In the genomic region with DNA sequence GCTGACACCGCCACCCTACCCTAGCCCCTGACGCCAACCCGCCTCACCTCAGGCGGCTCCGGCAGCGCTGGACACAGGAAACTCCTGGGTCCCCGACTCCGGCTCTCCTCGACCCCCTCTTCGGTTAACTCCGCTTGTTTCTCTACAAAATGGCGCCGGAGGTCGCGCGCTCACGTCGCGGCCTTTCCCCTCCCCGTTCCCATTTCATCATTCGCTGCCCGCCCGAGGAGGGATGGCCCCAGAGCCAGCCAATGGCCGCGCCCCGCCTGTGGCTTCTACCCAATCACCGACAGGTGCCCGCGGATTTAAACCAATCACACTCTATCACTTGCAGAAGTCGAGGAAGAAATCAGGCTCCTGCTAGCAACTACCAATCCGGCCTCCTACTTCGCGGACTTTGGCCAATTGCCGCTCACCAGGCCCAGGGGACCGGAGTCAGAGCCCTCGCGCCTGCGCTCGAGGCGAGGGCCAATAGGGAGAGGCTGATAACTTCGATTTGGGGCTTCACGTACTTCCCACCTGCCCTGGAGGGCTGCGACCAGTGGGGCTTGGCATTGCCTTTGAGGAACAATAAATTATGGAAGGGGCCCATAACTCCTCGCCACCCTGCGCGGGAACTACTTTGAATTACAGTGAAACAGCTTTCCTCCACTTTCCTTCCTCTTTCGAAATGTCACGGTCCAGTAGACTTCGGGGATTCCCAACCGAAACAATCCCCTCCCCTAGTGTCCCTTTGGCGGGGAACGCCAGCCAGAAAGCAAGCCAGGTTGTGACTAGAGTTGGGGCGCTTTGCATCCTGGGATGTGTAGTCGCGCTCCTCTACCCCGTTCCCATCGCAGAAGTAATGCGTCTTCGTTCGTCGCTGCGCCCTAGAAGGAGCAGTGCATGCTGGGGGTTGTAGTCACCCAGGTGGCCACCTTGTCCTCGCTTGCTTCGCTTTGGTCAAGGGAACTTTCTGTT, we compare ENCODE assay signal across 1 cellular context.
TF ChIP-seq lines count a peak whose summit lies in the region.

A gene (minus strand): TSS at position 146 of the 960 bp plus-strand sequence. CDS start 30,489 bp downstream, outside the sequence.

TF ChIP-seq in K562, 482 proteins besides CTCF, POLR2A, EP300 and RAD21 (continued from another document and continues in another):
- TF ChIP-seq, protein P1, sequence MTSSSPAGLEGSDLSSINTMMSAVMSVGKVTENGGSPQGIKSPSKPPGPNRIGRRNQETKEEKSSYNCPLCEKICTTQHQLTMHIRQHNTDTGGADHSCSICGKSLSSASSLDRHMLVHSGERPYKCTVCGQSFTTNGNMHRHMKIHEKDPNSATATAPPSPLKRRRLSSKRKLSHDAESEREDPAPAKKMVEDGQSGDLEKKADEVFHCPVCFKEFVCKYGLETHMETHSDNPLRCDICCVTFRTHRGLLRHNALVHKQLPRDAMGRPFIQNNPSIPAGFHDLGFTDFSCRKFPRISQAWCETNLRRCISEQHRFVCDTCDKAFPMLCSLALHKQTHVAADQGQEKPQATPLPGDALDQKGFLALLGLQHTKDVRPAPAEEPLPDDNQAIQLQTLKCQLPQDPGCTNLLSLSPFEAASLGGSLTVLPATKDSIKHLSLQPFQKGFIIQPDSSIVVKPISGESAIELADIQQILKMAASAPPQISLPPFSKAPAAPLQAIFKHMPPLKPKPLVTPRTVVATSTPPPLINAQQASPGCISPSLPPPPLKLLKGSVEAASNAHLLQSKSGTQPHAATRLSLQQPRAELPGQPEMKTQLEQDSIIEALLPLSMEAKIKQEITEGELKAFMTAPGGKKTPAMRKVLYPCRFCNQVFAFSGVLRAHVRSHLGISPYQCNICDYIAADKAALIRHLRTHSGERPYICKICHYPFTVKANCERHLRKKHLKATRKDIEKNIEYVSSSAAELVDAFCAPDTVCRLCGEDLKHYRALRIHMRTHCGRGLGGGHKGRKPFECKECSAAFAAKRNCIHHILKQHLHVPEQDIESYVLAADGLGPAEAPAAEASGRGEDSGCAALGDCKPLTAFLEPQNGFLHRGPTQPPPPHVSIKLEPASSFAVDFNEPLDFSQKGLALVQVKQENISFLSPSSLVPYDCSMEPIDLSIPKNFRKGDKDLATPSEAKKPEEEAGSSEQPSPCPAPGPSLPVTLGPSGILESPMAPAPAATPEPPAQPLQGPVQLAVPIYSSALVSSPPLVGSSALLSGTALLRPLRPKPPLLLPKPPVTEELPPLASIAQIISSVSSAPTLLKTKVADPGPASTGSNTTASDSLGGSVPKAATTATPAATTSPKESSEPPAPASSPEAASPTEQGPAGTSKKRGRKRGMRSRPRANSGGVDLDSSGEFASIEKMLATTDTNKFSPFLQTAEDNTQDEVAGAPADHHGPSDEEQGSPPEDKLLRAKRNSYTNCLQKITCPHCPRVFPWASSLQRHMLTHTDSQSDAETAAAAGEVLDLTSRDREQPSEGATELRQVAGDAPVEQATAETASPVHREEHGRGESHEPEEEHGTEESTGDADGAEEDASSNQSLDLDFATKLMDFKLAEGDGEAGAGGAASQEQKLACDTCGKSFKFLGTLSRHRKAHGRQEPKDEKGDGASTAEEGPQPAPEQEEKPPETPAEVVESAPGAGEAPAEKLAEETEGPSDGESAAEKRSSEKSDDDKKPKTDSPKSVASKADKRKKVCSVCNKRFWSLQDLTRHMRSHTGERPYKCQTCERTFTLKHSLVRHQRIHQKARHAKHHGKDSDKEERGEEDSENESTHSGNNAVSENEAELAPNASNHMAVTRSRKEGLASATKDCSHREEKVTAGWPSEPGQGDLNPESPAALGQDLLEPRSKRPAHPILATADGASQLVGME (CRISPR knock-in tag; IDR thresholded peaks at IDR 0.05): no peak
- no peak for TF ChIP-seq ILF3 (IDR thresholded peaks at IDR 0.05; ENCODE audit: borderline replicate concordance)
- TF ChIP-seq, protein P2, sequence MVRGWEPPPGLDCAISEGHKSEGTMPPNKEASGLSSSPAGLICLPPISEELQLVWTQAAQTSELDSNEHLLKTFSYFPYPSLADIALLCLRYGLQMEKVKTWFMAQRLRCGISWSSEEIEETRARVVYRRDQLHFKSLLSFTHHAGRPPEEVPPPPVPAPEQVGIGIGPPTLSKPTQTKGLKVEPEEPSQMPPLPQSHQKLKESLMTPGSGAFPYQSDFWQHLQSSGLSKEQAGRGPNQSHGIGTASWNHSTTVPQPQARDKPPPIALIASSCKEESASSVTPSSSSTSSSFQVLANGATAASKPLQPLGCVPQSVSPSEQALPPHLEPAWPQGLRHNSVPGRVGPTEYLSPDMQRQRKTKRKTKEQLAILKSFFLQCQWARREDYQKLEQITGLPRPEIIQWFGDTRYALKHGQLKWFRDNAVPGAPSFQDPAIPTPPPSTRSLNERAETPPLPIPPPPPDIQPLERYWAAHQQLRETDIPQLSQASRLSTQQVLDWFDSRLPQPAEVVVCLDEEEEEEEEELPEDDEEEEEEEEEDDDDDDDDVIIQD (CRISPR knock-in tag; IDR thresholded peaks at IDR 0.05): no peak
- no peak for TF ChIP-seq IRF2 (CRISPR knock-in tag; IDR thresholded peaks at IDR 0.05)
- peak; percentile 73; the same call in 1 of the 2 replicates for TF ChIP-seq SREBF1 (IDR thresholded peaks at IDR 0.05; ENCODE audit: borderline replicate concordance, low read depth, low read length)
- no peak; the same call in 1 of the 2 replicates for TF ChIP-seq GTF2E2 (tag; IDR thresholded peaks at IDR 0.05)
- no peak for TF ChIP-seq TRIM24 (IDR thresholded peaks at IDR 0.05)
- TF ChIP-seq EP400 (IDR thresholded peaks at IDR 0.05): peak; percentile 98
- TF ChIP-seq NRF1 (conservative IDR thresholded peaks at IDR 0.05 in 1 of 2, IDR thresholded peaks at IDR 0.05 in 1 of 2): peak; percentile 98
- TF ChIP-seq ZEB2 (IDR thresholded peaks at IDR 0.05): 0 out of 2 replicates have a peak, but pooled peaks have one; percentile 49
- TF ChIP-seq GTF2F1 (IDR thresholded peaks at IDR 0.05; ENCODE audit: low read depth, low read length): 0 out of 2 replicates have a peak, but pooled peaks have one; percentile 15
- no peak for TF ChIP-seq MYNN (IDR thresholded peaks at IDR 0.05)
- no peak for TF ChIP-seq MYNN (CRISPR knock-in tag; IDR thresholded peaks at IDR 0.05)
- peak; percentile 71 for TF ChIP-seq ATF7 (IDR thresholded peaks at IDR 0.05)
- TF ChIP-seq HDAC2 (IDR thresholded peaks at IDR 0.05): peak; percentile 59; the same call in 1 of the 2 replicates
- peak; percentile 100 for TF ChIP-seq MBD2 (IDR thresholded peaks at IDR 0.05; ENCODE audit: borderline replicate concordance, low read depth)
- TF ChIP-seq, protein P3, sequence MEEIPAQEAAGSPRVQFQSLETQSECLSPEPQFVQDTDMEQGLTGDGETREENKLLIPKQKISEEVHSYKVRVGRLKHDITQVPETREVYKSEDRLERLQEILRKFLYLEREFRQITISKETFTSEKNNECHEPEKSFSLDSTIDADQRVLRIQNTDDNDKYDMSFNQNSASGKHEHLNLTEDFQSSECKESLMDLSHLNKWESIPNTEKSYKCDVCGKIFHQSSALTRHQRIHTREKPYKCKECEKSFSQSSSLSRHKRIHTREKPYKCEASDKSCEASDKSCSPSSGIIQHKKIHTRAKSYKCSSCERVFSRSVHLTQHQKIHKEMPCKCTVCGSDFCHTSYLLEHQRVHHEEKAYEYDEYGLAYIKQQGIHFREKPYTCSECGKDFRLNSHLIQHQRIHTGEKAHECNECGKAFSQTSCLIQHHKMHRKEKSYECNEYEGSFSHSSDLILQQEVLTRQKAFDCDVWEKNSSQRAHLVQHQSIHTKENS (CRISPR knock-in tag; IDR thresholded peaks at IDR 0.05): no peak
- TF ChIP-seq, protein P4, sequence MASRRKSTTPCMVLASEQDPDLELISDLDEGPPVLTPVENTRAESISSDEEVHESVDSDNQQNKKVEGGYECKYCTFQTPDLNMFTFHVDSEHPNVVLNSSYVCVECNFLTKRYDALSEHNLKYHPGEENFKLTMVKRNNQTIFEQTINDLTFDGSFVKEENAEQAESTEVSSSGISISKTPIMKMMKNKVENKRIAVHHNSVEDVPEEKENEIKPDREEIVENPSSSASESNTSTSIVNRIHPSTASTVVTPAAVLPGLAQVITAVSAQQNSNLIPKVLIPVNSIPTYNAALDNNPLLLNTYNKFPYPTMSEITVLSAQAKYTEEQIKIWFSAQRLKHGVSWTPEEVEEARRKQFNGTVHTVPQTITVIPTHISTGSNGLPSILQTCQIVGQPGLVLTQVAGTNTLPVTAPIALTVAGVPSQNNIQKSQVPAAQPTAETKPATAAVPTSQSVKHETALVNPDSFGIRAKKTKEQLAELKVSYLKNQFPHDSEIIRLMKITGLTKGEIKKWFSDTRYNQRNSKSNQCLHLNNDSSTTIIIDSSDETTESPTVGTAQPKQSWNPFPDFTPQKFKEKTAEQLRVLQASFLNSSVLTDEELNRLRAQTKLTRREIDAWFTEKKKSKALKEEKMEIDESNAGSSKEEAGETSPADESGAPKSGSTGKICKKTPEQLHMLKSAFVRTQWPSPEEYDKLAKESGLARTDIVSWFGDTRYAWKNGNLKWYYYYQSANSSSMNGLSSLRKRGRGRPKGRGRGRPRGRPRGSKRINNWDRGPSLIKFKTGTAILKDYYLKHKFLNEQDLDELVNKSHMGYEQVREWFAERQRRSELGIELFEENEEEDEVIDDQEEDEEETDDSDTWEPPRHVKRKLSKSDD (conservative IDR thresholded peaks at IDR 0.05; ENCODE audit: low read length): no peak
- no peak for TF ChIP-seq STAG1 (CRISPR knock-in tag; IDR thresholded peaks at IDR 0.05; ENCODE audit: borderline replicate concordance)
- TF ChIP-seq, protein P5, sequence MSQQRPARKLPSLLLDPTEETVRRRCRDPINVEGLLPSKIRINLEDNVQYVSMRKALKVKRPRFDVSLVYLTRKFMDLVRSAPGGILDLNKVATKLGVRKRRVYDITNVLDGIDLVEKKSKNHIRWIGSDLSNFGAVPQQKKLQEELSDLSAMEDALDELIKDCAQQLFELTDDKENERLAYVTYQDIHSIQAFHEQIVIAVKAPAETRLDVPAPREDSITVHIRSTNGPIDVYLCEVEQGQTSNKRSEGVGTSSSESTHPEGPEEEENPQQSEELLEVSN (IDR thresholded peaks at IDR 0.05; ENCODE audit: borderline replicate concordance in 1 of 2, extremely low read depth in 1 of 2, insufficient read depth in 1 of 2, insufficient read length in 1 of 2, low read depth in 1 of 2, low read length in 1 of 2, poor library complexity in 1 of 2, severe bottlenecking in 1 of 2): peak; percentile 88 to 90
- TF ChIP-seq ZSCAN32 (CRISPR knock-in tag; IDR thresholded peaks at IDR 0.05): peak; percentile 27; the same call in 1 of the 2 replicates
- peak; percentile 81; the same call in 1 of the 2 replicates for TF ChIP-seq BCL6 (CRISPR knock-in tag; IDR thresholded peaks at IDR 0.05)
- peak; percentile 21; the same call in 1 of the 2 replicates for TF ChIP-seq SPI1 (IDR thresholded peaks at IDR 0.05; ENCODE audit: borderline replicate concordance, low read depth, low read length)
- TF ChIP-seq ZNF717 (CRISPR knock-in tag; IDR thresholded peaks at IDR 0.05): no peak
- TF ChIP-seq, protein P6, sequence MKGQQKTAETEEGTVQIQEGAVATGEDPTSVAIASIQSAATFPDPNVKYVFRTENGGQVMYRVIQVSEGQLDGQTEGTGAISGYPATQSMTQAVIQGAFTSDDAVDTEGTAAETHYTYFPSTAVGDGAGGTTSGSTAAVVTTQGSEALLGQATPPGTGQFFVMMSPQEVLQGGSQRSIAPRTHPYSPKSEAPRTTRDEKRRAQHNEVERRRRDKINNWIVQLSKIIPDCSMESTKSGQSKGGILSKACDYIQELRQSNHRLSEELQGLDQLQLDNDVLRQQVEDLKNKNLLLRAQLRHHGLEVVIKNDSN (CRISPR knock-in tag; IDR thresholded peaks at IDR 0.05): peak; percentile 41; the same call in 1 of the 2 replicates
- peak; percentile 96 for TF ChIP-seq PHF8 (IDR thresholded peaks at IDR 0.05; ENCODE audit: borderline replicate concordance, low read length)
- no peak for TF ChIP-seq SRSF7 (optimal IDR thresholded peaks at IDR 0.05; ENCODE audit: low read depth, low read length)
- TF ChIP-seq, protein P7, sequence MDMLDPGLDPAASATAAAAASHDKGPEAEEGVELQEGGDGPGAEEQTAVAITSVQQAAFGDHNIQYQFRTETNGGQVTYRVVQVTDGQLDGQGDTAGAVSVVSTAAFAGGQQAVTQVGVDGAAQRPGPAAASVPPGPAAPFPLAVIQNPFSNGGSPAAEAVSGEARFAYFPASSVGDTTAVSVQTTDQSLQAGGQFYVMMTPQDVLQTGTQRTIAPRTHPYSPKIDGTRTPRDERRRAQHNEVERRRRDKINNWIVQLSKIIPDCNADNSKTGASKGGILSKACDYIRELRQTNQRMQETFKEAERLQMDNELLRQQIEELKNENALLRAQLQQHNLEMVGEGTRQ (CRISPR knock-in tag; IDR thresholded peaks at IDR 0.05): no peak
- TF ChIP-seq RBM34 (IDR thresholded peaks at IDR 0.05; ENCODE audit: borderline replicate concordance, insufficient read depth, low read length): no peak
- TF ChIP-seq, protein P8, sequence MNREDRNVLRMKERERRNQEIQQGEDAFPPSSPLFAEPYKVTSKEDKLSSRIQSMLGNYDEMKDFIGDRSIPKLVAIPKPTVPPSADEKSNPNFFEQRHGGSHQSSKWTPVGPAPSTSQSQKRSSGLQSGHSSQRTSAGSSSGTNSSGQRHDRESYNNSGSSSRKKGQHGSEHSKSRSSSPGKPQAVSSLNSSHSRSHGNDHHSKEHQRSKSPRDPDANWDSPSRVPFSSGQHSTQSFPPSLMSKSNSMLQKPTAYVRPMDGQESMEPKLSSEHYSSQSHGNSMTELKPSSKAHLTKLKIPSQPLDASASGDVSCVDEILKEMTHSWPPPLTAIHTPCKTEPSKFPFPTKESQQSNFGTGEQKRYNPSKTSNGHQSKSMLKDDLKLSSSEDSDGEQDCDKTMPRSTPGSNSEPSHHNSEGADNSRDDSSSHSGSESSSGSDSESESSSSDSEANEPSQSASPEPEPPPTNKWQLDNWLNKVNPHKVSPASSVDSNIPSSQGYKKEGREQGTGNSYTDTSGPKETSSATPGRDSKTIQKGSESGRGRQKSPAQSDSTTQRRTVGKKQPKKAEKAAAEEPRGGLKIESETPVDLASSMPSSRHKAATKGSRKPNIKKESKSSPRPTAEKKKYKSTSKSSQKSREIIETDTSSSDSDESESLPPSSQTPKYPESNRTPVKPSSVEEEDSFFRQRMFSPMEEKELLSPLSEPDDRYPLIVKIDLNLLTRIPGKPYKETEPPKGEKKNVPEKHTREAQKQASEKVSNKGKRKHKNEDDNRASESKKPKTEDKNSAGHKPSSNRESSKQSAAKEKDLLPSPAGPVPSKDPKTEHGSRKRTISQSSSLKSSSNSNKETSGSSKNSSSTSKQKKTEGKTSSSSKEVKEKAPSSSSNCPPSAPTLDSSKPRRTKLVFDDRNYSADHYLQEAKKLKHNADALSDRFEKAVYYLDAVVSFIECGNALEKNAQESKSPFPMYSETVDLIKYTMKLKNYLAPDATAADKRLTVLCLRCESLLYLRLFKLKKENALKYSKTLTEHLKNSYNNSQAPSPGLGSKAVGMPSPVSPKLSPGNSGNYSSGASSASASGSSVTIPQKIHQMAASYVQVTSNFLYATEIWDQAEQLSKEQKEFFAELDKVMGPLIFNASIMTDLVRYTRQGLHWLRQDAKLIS (CRISPR knock-in tag; IDR thresholded peaks at IDR 0.05): 0 out of 2 replicates have a peak, but pooled peaks have one; percentile 59
- TF ChIP-seq, protein P9, sequence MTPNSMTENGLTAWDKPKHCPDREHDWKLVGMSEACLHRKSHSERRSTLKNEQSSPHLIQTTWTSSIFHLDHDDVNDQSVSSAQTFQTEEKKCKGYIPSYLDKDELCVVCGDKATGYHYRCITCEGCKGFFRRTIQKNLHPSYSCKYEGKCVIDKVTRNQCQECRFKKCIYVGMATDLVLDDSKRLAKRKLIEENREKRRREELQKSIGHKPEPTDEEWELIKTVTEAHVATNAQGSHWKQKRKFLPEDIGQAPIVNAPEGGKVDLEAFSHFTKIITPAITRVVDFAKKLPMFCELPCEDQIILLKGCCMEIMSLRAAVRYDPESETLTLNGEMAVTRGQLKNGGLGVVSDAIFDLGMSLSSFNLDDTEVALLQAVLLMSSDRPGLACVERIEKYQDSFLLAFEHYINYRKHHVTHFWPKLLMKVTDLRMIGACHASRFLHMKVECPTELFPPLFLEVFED (CRISPR knock-in tag; conservative IDR thresholded peaks at IDR 0.05): 0 out of 2 replicates have a peak, but pooled peaks have one; percentile 7
- peak; percentile 98 to 99 for TF ChIP-seq SIX5 (IDR thresholded peaks at IDR 0.05; ENCODE audit: borderline replicate concordance in 1 of 2, insufficient read depth in 1 of 2, low read depth in 1 of 2, low read length in 2 of 2)
- no peak for TF ChIP-seq XRCC3 (IDR thresholded peaks at IDR 0.05)
- TF ChIP-seq ZNF175 (CRISPR knock-in tag; IDR thresholded peaks at IDR 0.05; ENCODE audit: low read depth): peak; percentile 99
